24 cellular contexts compared by ENCODE assay signal in the genomic region with DNA sequence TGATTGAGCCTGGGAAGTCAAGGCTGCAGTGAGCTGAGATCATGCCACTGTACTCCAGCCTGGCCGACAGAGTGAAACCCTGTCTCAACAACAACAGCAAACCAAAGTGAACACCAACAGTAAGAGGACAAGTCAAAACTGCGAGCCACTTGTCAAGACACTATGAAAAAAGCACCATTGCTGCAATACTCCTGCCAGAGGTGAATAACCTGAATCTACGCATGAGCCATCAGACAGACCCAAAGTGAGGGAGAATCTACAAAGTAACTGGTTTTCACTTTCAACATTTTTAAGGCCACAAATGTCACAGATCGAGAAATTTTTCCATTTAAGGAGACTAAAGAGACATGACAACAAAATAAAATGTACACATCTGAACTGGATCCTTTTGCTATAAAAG. TPM values are rescaled to one million over a fixed set of nuclear protein-coding genes. Genes with fewer than 3 reads are reported as not detected.
DNase-seq lines count a peak whose midpoint lies in the region; ATAC-seq, FAIRE-seq and TF ChIP-seq lines count a peak whose summit lies in the region.
"Had no signal": no experiment of that assay in that cellular context is flagged by ENCODE, and none has a peak within 500 bp of the region (broad histone marks: within the 10 kb centered on the region; RNA-seq: fewer than 3 reads in every experiment).

No MANE protein-coding gene starts in this region.

- H3K4me3 ChIP-seq in H1 (ENCODE audit: extremely low read depth in 1 of 4, insufficient read depth in 2 of 4, low read depth in 3 of 4, low read length in 4 of 4) = no peak overlapping the region
- H3K4me3 ChIP-seq: GM12878, GM23248 had no signal

- no peak overlapping the region for H2AK5ac ChIP-seq in H1 (ENCODE audit: low read depth, low read length)

- no peak overlapping the region for H2BK120ac ChIP-seq in H1 (replicated peaks; ENCODE audit: low read depth, low read length)

- no peak for DNase-seq in activated naive CD8-positive, alpha-beta T cell treated with anti-CD3 and anti-CD28 coated beads, Interleukin-2, amount 50 U/mL, for 24 hours
- no peak for DNase-seq in activated naive CD8-positive, alpha-beta T cell treated with anti-CD3 and anti-CD28 coated beads for 36 hours
- no peak for DNase-seq in WTC11 (ENCODE audit: low spot score)
- no peak for DNase-seq in H1 (ENCODE audit: low read depth in 1 of 2, low spot score in 2 of 2)
- DNase-seq in NCI-H2107 (lab: John Stamatoyannopoulos, UW) = no peak
- DNase-seq in activated gamma-delta T cell treated with Interleukin-2 at 50 U/mL for 16 hours = no peak
- DNase-seq: ACHN; BE2C; C1 segment of cervical spinal cord; CD4-positive, CD25-positive, alpha-beta regulatory T cell; CD8-positive, alpha-beta memory T cell; COR-L47; DMS 273 treated with DMSO at 0.1 percent for 48 hours; DMS53; DND-41; H7; HFFc6 had no signal

- H3K79me1 ChIP-seq in H1 (ENCODE audit: low read depth, low read length) = no peaks in the 10 kb centered on the region

- peak overlapping the region; percentile 31; the same call in 1 of the 2 replicates for H2BK15ac ChIP-seq in H1 (ENCODE audit: low read length)

- H4K5ac ChIP-seq in H1 (ENCODE audit: insufficient read length, low read depth, low read length) = no peak overlapping the region

- H3K4me1 Mint-ChIP-seq in activated naive CD8-positive, alpha-beta T cell treated with anti-CD3 and anti-CD28 coated beads, Interleukin-2, amount 50 U/mL, for 24 hours = peaks cover 16% of the 10 kb centered on the region
- H3K4me1 Mint-ChIP-seq in activated naive CD8-positive, alpha-beta T cell treated with anti-CD3 and anti-CD28 coated beads for 36 hours = peaks cover 17% of the 10 kb centered on the region
- peaks cover 18% of the 10 kb centered on the region for H3K4me1 Mint-ChIP-seq in WTC11
- H3K4me1 Mint-ChIP-seq in stimulated activated naive CD8-positive, alpha-beta T cell treated with anti-CD3 and anti-CD28 coated beads, Interleukin-15, Interleukin-2, amounts not matched to agents 100 ng/mL and 50 ng/mL, for 24 hours (ENCODE audit: low read depth) = peaks cover 21% of the 10 kb centered on the region

- POLR2A ChIA-PET in WTC11 (lab: Charles Lee) (no interaction called here), H1 (lab: Charles Lee; ENCODE audit: partially characterized antibody) (no interaction called here)

- H3K27ac Mint-ChIP-seq in activated naive CD8-positive, alpha-beta T cell treated with anti-CD3 and anti-CD28 coated beads, Interleukin-2, amount 50 U/mL, for 24 hours = no peak overlapping the region
- no peak overlapping the region for H3K27ac Mint-ChIP-seq in activated naive CD8-positive, alpha-beta T cell treated with anti-CD3 and anti-CD28 coated beads for 36 hours
- peak overlapping the region; percentile 21 for H3K27ac Mint-ChIP-seq in WTC11
- H3K27ac Mint-ChIP-seq in stimulated activated naive CD8-positive, alpha-beta T cell treated with anti-CD3 and anti-CD28 coated beads, Interleukin-15, Interleukin-2, amounts not matched to agents 100 ng/mL and 50 ng/mL, for 24 hours = peak overlapping the region; percentile 10
- H3K27ac Mint-ChIP-seq: CD8-positive, alpha-beta memory T cell; HFFc6 had no signal

- no peak overlapping the region; the same call in 1 of the 2 replicates for H2BK12ac ChIP-seq in H1 (ENCODE audit: low read depth, low read length)

- H3K9me3 Mint-ChIP-seq in activated naive CD8-positive, alpha-beta T cell treated with anti-CD3 and anti-CD28 coated beads, Interleukin-2, amount 50 U/mL, for 24 hours = no peaks in the 10 kb centered on the region
- H3K9me3 Mint-ChIP-seq in activated naive CD8-positive, alpha-beta T cell treated with anti-CD3 and anti-CD28 coated beads for 36 hours = no peaks in the 10 kb centered on the region
- H3K9me3 Mint-ChIP-seq in WTC11 = no peaks in the 10 kb centered on the region
- no peaks in the 10 kb centered on the region for H3K9me3 Mint-ChIP-seq in stimulated activated naive CD8-positive, alpha-beta T cell treated with anti-CD3 and anti-CD28 coated beads, Interleukin-15, Interleukin-2, amounts not matched to agents 100 ng/mL and 50 ng/mL, for 24 hours
- H3K9me3 Mint-ChIP-seq: CD8-positive, alpha-beta memory T cell; HFFc6 had no signal

- H2BK20ac ChIP-seq in H1 (ENCODE audit: low read length) = peak overlapping the region; percentile 13; the same call in 1 of the 2 replicates

- H2AFZ ChIP-seq in H1 (ENCODE audit: low read length) = no peak overlapping the region
- H2AFZ ChIP-seq: GM23248 had no signal

- H4K20me1 ChIP-seq in H1 (replicated peaks in 1 of 2; ENCODE audit: control insufficient read depth in 1 of 2, insufficient read depth in 2 of 2, low read length in 2 of 2) = no peaks in the 10 kb centered on the region

- no peaks in the 10 kb centered on the region for H3K23me2 ChIP-seq in H1 (ENCODE audit: low read depth, low read length)

- CTCF ChIA-PET in WTC11 (lab: Charles Lee) (no interaction called here), H1 (lab: Charles Lee; ENCODE audit: partially characterized antibody) (interaction anchor here (0.7 kb wide), 1 partner anchor 17 kb away, joined by 3 read pairs; no protein-coding TSS in a partner anchor)

- no peak overlapping the region for H4K91ac ChIP-seq in H1 (replicated peaks; ENCODE audit: insufficient read length, low read length)

- H4K8ac ChIP-seq in H1 (ENCODE audit: extremely low read depth, insufficient read depth, low read length) = no peak overlapping the region

- no peak overlapping the region for H3K27ac ChIP-seq in H1 (ENCODE audit: low read depth, low read length)
- H3K27ac ChIP-seq: GM23248, HL-60 had no signal

- TF ChIP-seq RAD21 in H1 (IDR thresholded peaks at IDR 0.05 in 1 of 2, conservative IDR thresholded peaks at IDR 0.05 in 1 of 2; ENCODE audit: low read depth in 2 of 2, low read length in 2 of 2) = no peak

- H3K36me3 ChIP-seq in H1 (ENCODE audit: control insufficient read depth in 2 of 4, insufficient read depth in 4 of 4, low read length in 3 of 4) = no peaks in the 10 kb centered on the region
- H3K36me3 ChIP-seq: BE2C had no signal

- no peak overlapping the region for H3K4ac ChIP-seq in H1 (replicated peaks; ENCODE audit: insufficient read length, low read depth, low read length)

- TF ChIP-seq CTCF in WTC11 (IDR thresholded peaks at IDR 0.05) = no peak
- TF ChIP-seq CTCF in H1 (IDR thresholded peaks at IDR 0.05; ENCODE audit: control extremely low read depth in 1 of 3, insufficient read depth in 1 of 3, low read depth in 1 of 3, low read length in 3 of 3) = no peak

- H3K56ac ChIP-seq in H1 (replicated peaks; ENCODE audit: insufficient read length, low read depth, low read length) = no peak overlapping the region

- no peak overlapping the region for H3K4me2 ChIP-seq in H1 (ENCODE audit: insufficient read depth in 1 of 2, low read depth in 2 of 2, low read length in 2 of 2)

- 88% methylated on average over 4 of the region's 4 CpGs; no CpG with 5 or more reads in 1 of the 2 experiments for WGBS in H1 (ENCODE audit: extremely low coverage in 1 of 2, insufficient coverage in 1 of 2, insufficient read length in 1 of 2, insufficient replicate concordance in 2 of 2, low coverage in 1 of 2, low lambda C conversion rate in 2 of 2, missing lambda C conversion rate in 1 of 2), 2 experiments

- no peak for FAIRE-seq in H1 (lab: Jason Lieb, UNC)
- FAIRE-seq: A204.1, GM12878, GM19239 had no signal

- TF ChIP-seq EP300 in H1 (IDR thresholded peaks at IDR 0.05; ENCODE audit: borderline replicate concordance in 1 of 2, low read depth in 2 of 2, low read length in 2 of 2) = no peak

- H3K27me3 ChIP-seq in H1 (replicated peaks in 1 of 4; ENCODE audit: control insufficient read depth in 3 of 4, extremely low read depth in 1 of 4, insufficient read depth in 3 of 4, low read length in 3 of 4) = no peaks in the 10 kb centered on the region
- H3K27me3 ChIP-seq: BE2C had no signal

- peaks cover 1% of the 10 kb centered on the region for H3K36me3 Mint-ChIP-seq in activated naive CD8-positive, alpha-beta T cell treated with anti-CD3 and anti-CD28 coated beads, Interleukin-2, amount 50 U/mL, for 24 hours (ENCODE audit: low read depth)
- H3K36me3 Mint-ChIP-seq in activated naive CD8-positive, alpha-beta T cell treated with anti-CD3 and anti-CD28 coated beads for 36 hours = no peaks in the 10 kb centered on the region
- no peaks in the 10 kb centered on the region for H3K36me3 Mint-ChIP-seq in WTC11
- peaks cover 27% of the 10 kb centered on the region for H3K36me3 Mint-ChIP-seq in stimulated activated naive CD8-positive, alpha-beta T cell treated with anti-CD3 and anti-CD28 coated beads, Interleukin-15, Interleukin-2, amounts not matched to agents 100 ng/mL and 50 ng/mL, for 24 hours (ENCODE audit: low read depth)

- H3K9ac ChIP-seq in H1 (replicated peaks in 1 of 4; ENCODE audit: extremely low read depth in 1 of 4, low read depth in 3 of 4, low read length in 3 of 4) = no peak overlapping the region
- H3K9ac ChIP-seq: GM23248 had no signal

- H3K4me1 ChIP-seq in H1 (replicated peaks in 1 of 4; ENCODE audit: control insufficient read depth in 3 of 4, insufficient read depth in 4 of 4, low read length in 3 of 4) = peaks cover 0 to 2% (median 1%) of the 10 kb centered on the region in 4 experiments; a peak in 2 of 7 replicates

- no peaks in the 10 kb centered on the region for H3K9me3 ChIP-seq in H1 (ENCODE audit: insufficient read depth in 2 of 2, low read depth in 1 of 2, low read length in 1 of 2)
- H3K9me3 ChIP-seq: BE2C had no signal

- no peaks in the 10 kb centered on the region for H3K27me3 Mint-ChIP-seq in activated naive CD8-positive, alpha-beta T cell treated with anti-CD3 and anti-CD28 coated beads, Interleukin-2, amount 50 U/mL, for 24 hours
- H3K27me3 Mint-ChIP-seq in activated naive CD8-positive, alpha-beta T cell treated with anti-CD3 and anti-CD28 coated beads for 36 hours = no peaks in the 10 kb centered on the region
- H3K27me3 Mint-ChIP-seq in WTC11 (ENCODE audit: low read depth) = no peaks in the 10 kb centered on the region
- no peaks in the 10 kb centered on the region for H3K27me3 Mint-ChIP-seq in stimulated activated naive CD8-positive, alpha-beta T cell treated with anti-CD3 and anti-CD28 coated beads, Interleukin-15, Interleukin-2, amounts not matched to agents 100 ng/mL and 50 ng/mL, for 24 hours
- H3K27me3 Mint-ChIP-seq: CD4-positive, CD25-positive, alpha-beta regulatory T cell; CD8-positive, alpha-beta memory T cell had no signal

- H3K14ac ChIP-seq in H1 (ENCODE audit: insufficient read length) = no peak overlapping the region

- TF ChIP-seq POLR2A in H1 (IDR thresholded peaks at IDR 0.05; ENCODE audit: control extremely low read depth in 1 of 2, low read depth in 2 of 2, low read length in 2 of 2) = no peak

- no peak overlapping the region for H3K18ac ChIP-seq in H1 (ENCODE audit: extremely low read depth, low read length)

- no peak overlapping the region; the same call in 1 of the 2 replicates for H2BK5ac ChIP-seq in H1 (ENCODE audit: low read depth, low read length)

- no peak overlapping the region for H3K23ac ChIP-seq in H1 (ENCODE audit: insufficient read length)

- no peak overlapping the region for H3K4me3 Mint-ChIP-seq in activated naive CD8-positive, alpha-beta T cell treated with anti-CD3 and anti-CD28 coated beads, Interleukin-2, amount 50 U/mL, for 24 hours
- no peak overlapping the region for H3K4me3 Mint-ChIP-seq in activated naive CD8-positive, alpha-beta T cell treated with anti-CD3 and anti-CD28 coated beads for 36 hours
- no peak overlapping the region for H3K4me3 Mint-ChIP-seq in WTC11
- no peak overlapping the region for H3K4me3 Mint-ChIP-seq in stimulated activated naive CD8-positive, alpha-beta T cell treated with anti-CD3 and anti-CD28 coated beads, Interleukin-15, Interleukin-2, amounts not matched to agents 100 ng/mL and 50 ng/mL, for 24 hours
- H3K4me3 Mint-ChIP-seq: CD4-positive, CD25-positive, alpha-beta regulatory T cell; CD8-positive, alpha-beta memory T cell; HFFc6 had no signal

- no peaks in the 10 kb centered on the region for H3K79me2 ChIP-seq in H1 (ENCODE audit: control insufficient read depth in 1 of 2, insufficient read depth in 2 of 2, low read length in 2 of 2)

- ATAC-seq in activated naive CD8-positive, alpha-beta T cell treated with anti-CD3 and anti-CD28 coated beads, Interleukin-2, amount 50 U/mL, for 24 hours = peak; percentile 40
- no peak for ATAC-seq in WTC11
- ATAC-seq: GM12878, HCT116 had no signal

RNA-seq across cellular contexts. Expression of a gene that starts 21.9 kb away (rescaled TPM):
- 1 to 10 TPM; 6.3 to 6.6 TPM for total RNA-seq in activated naive CD8-positive, alpha-beta T cell treated with anti-CD3 and anti-CD28 coated beads for 36 hours
- 4.2 to 6.3 TPM (median 6.1 TPM) in 3 replicates for total RNA-seq in WTC11 (2021)
- 4.0 and 4.3 TPM in 2 replicates for total RNA-seq in H1 (2021; fragmentation: NEBNext Ultra II Directional; extraction: Animal tissue kit (Norgen Biotek cat#: 25700))
- 1.3 and 1.6 TPM in 2 replicates for polyA plus RNA-seq in H1 (2011; rRNA removed)
- polyA plus RNA-seq in H1 (2011; cell fraction: cytosol; rRNA removed) = 1.4 TPM
- polyA plus RNA-seq in H1 (2011; cell fraction: nucleus; rRNA removed) = 4.5 TPM
- polyA plus RNA-seq in H1 (2012, experiment 1 of 2) = 1.1 to 2.0 TPM (median 1.4 TPM) in 4 replicates
- 0.12 TPM for polyA plus RNA-seq in H1 (2012, experiment 2 of 2)
- 2.1 TPM for polyA plus RNA-seq in H1 (2013, experiment 1 of 2)
- polyA plus RNA-seq in H1 (2013, experiment 2 of 2) = 1.3 TPM
- 3.0 and 3.4 TPM in 2 replicates for polyA minus RNA-seq in H1 (2011; rRNA and poly(A)+ RNA removed)
- polyA minus RNA-seq in H1 (2011; cell fraction: cytosol; rRNA and poly(A)+ RNA removed) = 1.5 TPM
- polyA minus RNA-seq in H1 (2011; cell fraction: nucleus; rRNA and poly(A)+ RNA removed) = 5.0 TPM

Comparison
In these comparisons a context has a peak if more than half of its experiments do, and no peak if none do; other contexts are left out.
1. H3K27ac Mint-ChIP-seq: peak in WTC11 (single experiment) and stimulated activated naive CD8-positive, alpha-beta T cell treated with anti-CD3 and anti-CD28 coated beads, Interleukin-15, Interleukin-2, amounts not matched to agents 100 ng/mL and 50 ng/mL, for 24 hours (single experiment); none in activated naive CD8-positive, alpha-beta T cell treated with anti-CD3 and anti-CD28 coated beads, Interleukin-2, amount 50 U/mL, for 24 hours (single experiment) and activated naive CD8-positive, alpha-beta T cell treated with anti-CD3 and anti-CD28 coated beads for 36 hours (single experiment).